Comparison of ENCODE assay signal across 1 cellular context in the genomic region with DNA sequence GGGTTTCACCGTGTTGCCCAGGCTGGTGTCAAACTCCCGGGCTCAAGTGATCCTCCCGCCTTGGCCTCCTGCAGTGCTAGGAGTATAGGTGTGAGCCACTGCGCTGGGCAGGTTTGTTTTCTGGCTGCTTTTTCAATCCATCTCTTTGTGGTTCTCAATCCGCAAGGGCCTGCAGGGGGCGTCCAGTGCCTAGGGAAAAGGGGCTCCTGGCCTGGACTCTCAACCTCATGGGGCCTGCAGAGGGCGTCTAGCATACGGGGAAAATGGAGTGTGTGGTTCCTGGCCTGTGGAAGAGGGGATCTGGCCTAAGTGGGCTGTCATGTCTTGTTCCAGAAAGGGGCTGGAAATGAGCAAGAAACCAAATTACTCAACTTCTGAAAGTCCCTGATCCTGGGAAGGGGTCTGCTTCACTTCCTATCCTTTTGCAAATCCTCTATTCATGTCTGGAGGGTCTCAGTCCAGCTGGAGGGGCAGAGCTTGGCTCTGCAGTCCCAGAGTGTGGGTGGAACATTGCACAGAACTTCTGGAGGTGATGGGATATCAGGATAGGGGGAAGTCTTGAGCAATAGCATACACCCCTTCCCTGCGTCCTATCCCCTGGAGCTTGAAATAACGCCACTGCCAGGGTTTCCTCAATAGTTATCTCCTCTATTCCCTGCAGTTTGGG.
A peak's percentile ranks its signal among the peaks of the same experiment; 100 is the strongest.
TF ChIP-seq lines count a peak whose summit lies in the region.

No MANE protein-coding gene starts in this region.

TF ChIP-seq in HepG2, 621 proteins besides CTCF, POLR2A, EP300 and RAD21 (continued from another document and continues in another):
- TF ChIP-seq ZBTB3 (CRISPR knock-in tag; IDR thresholded peaks at IDR 0.05; ENCODE audit: borderline replicate concordance, low read depth), result no peak
- TF ChIP-seq RORA (CRISPR knock-in tag; IDR thresholded peaks at IDR 0.05), result no peak
- TF ChIP-seq NR2F6 (IDR thresholded peaks at IDR 0.05), result no peak
- 0 out of 2 replicates have a peak, but pooled peaks have one; percentile 20 for TF ChIP-seq NR2F6 (CRISPR knock-in tag; IDR thresholded peaks at IDR 0.05)
- no peak for TF ChIP-seq HBP1 (CRISPR knock-in tag; IDR thresholded peaks at IDR 0.05; ENCODE audit: low read depth)
- TF ChIP-seq THAP9 (CRISPR knock-in tag; IDR thresholded peaks at IDR 0.05; ENCODE audit: borderline replicate concordance), result 0 out of 2 replicates have a peak, but pooled peaks have one; percentile 42
- TF ChIP-seq, protein P1, sequence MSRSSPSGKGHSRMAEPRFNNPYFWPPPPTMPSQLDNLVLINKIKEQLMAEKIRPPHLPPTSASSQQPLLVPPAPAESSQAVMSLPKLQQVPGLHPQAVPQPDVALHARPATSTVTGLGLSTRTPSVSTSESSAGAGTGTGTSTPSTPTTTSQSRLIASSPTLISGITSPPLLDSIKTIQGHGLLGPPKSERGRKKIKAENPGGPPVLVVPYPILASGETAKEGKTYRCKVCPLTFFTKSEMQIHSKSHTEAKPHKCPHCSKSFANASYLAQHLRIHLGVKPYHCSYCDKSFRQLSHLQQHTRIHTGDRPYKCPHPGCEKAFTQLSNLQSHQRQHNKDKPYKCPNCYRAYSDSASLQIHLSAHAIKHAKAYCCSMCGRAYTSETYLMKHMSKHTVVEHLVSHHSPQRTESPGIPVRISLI (CRISPR knock-in tag; IDR thresholded peaks at IDR 0.05; ENCODE audit: borderline replicate concordance), result no peak
- TF ChIP-seq MIXL1 (CRISPR knock-in tag; IDR thresholded peaks at IDR 0.05), result no peak
- no peak for TF ChIP-seq IRX3 (CRISPR knock-in tag; IDR thresholded peaks at IDR 0.05; ENCODE audit: borderline replicate concordance, low read depth)
- peak; percentile 46; the same call in 1 of the 2 replicates for TF ChIP-seq YEATS2 (CRISPR knock-in tag; IDR thresholded peaks at IDR 0.05; ENCODE audit: borderline replicate concordance)
- TF ChIP-seq MBD4 (IDR thresholded peaks at IDR 0.05; ENCODE audit: borderline replicate concordance, low read length), result no peak
- no peak for TF ChIP-seq RARG (CRISPR knock-in tag; IDR thresholded peaks at IDR 0.05; ENCODE audit: low read depth)
- no peak for TF ChIP-seq CERS6 (CRISPR knock-in tag; IDR thresholded peaks at IDR 0.05)
- TF ChIP-seq ZEB1 (IDR thresholded peaks at IDR 0.05; ENCODE audit: insufficient replicate concordance, low read depth), result no peak
- no peak for TF ChIP-seq ZNF460 (CRISPR knock-in tag; IDR thresholded peaks at IDR 0.05; ENCODE audit: borderline replicate concordance)
- no peak for TF ChIP-seq CHD4 (IDR thresholded peaks at IDR 0.05; ENCODE audit: borderline replicate concordance, low read length)
- TF ChIP-seq, protein P2, sequence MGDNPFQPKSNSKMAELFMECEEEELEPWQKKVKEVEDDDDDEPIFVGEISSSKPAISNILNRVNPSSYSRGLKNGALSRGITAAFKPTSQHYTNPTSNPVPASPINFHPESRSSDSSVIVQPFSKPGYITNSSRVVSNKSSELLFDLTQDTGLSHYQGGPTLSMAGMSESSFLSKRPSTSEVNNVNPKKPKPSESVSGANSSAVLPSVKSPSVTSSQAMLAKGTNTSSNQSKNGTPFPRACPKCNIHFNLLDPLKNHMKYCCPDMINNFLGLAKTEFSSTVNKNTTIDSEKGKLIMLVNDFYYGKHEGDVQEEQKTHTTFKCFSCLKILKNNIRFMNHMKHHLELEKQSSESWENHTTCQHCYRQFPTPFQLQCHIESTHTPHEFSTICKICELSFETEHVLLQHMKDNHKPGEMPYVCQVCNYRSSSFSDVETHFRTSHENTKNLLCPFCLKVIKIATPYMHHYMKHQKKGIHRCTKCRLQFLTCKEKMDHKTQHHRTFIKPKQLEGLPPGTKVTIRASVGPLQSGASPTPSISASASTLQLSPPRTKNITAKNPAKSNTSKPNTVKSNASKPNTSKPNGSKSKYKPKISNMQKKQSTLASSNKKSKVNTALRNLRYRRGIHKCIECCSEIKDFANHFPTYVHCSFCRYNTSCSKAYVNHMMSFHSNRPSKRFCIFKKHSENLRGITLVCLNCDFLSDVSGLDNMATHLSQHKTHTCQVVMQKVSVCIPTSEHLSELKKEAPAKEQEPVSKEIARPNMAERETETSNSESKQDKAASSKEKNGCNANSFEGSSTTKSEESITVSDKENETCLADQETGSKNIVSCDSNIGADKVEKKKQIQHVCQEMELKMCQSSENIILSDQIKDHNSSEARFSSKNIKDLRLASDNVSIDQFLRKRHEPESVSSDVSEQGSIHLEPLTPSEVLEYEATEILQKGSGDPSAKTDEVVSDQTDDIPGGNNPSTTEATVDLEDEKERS (CRISPR knock-in tag; IDR thresholded peaks at IDR 0.05), result peak; percentile 23; the same call in 1 of the 2 replicates
- TF ChIP-seq ZNF543 (CRISPR knock-in tag; IDR thresholded peaks at IDR 0.05), result no peak
- TF ChIP-seq ZNF350 (CRISPR knock-in tag; IDR thresholded peaks at IDR 0.05; ENCODE audit: borderline replicate concordance, low read depth), result peak; percentile 49; the same call in 1 of the 2 replicates
- TF ChIP-seq ZNF776 (CRISPR knock-in tag; IDR thresholded peaks at IDR 0.05), result no peak; the same call in 1 of the 2 replicates
- peak; percentile 59; the same call in 1 of the 2 replicates for TF ChIP-seq BRCA1 (CRISPR knock-in tag; IDR thresholded peaks at IDR 0.05)
- TF ChIP-seq NFKB2 (CRISPR knock-in tag; IDR thresholded peaks at IDR 0.05; ENCODE audit: borderline replicate concordance), result peak; percentile 73; the same call in 1 of the 2 replicates
- peak; percentile 23; the same call in 1 of the 2 replicates for TF ChIP-seq TARDBP (CRISPR knock-in tag; IDR thresholded peaks at IDR 0.05)
- no peak for TF ChIP-seq ZNF589 (CRISPR knock-in tag; conservative IDR thresholded peaks at IDR 0.05)
- TF ChIP-seq ZMYM4 (CRISPR knock-in tag; IDR thresholded peaks at IDR 0.05), result peak; percentile 46; the same call in 1 of the 2 replicates
- no peak for TF ChIP-seq SRSF4 (IDR thresholded peaks at IDR 0.05; ENCODE audit: low read depth, low read length, poor library complexity, severe bottlenecking)
- TF ChIP-seq SRF (IDR thresholded peaks at IDR 0.05; ENCODE audit: low read depth, low read length), result no peak
- TF ChIP-seq GABPB1 (CRISPR knock-in tag; IDR thresholded peaks at IDR 0.05), result no peak
- TF ChIP-seq LCORL (IDR thresholded peaks at IDR 0.05), result no peak
- 0 out of 2 replicates have a peak, but pooled peaks have one; percentile 29 for TF ChIP-seq LCORL (CRISPR knock-in tag; IDR thresholded peaks at IDR 0.05)
- TF ChIP-seq SOX13 (IDR thresholded peaks at IDR 0.05), result no peak
- 0 out of 4 replicates have a peak, but pooled peaks of 1 of the 2 experiments have one; percentile 16 for TF ChIP-seq SOX13 (CRISPR knock-in tag; conservative IDR thresholded peaks at IDR 0.05 in 1 of 2, IDR thresholded peaks at IDR 0.05 in 1 of 2)
- TF ChIP-seq, protein P3, sequence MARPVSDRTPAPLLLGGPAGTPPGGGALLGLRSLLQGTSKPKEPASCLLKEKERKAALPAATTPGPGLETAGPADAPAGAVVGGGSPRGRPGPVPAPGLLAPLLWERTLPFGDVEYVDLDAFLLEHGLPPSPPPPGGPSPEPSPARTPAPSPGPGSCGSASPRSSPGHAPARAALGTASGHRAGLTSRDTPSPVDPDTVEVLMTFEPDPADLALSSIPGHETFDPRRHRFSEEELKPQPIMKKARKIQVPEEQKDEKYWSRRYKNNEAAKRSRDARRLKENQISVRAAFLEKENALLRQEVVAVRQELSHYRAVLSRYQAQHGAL (CRISPR knock-in tag; IDR thresholded peaks at IDR 0.05; ENCODE audit: not compliant biosample characterization), result no peak
- no peak for TF ChIP-seq KMT2A (CRISPR knock-in tag; IDR thresholded peaks at IDR 0.05)
- TF ChIP-seq, protein P4, sequence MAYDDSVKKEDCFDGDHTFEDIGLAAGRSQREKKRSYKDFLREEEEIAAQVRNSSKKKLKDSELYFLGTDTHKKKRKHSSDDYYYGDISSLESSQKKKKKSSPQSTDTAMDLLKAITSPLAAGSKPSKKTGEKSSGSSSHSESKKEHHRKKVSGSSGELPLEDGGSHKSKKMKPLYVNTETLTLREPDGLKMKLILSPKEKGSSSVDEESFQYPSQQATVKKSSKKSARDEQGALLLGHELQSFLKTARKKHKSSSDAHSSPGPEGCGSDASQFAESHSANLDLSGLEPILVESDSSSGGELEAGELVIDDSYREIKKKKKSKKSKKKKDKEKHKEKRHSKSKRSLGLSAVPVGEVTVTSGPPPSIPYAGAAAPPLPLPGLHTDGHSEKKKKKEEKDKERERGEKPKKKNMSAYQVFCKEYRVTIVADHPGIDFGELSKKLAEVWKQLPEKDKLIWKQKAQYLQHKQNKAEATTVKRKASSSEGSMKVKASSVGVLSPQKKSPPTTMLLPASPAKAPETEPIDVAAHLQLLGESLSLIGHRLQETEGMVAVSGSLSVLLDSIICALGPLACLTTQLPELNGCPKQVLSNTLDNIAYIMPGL (CRISPR knock-in tag; IDR thresholded peaks at IDR 0.05; ENCODE audit: borderline replicate concordance in 1 of 2, low read depth in 1 of 2), result peak; percentile 81 to 84; a peak in 3 of 4 replicates
- peak; percentile 95 for TF ChIP-seq SMC3 (IDR thresholded peaks at IDR 0.05; ENCODE audit: low read length)
- TF ChIP-seq KDM1A (CRISPR knock-in tag; IDR thresholded peaks at IDR 0.05), result no peak
- no peak for TF ChIP-seq NR1H2 (CRISPR knock-in tag; IDR thresholded peaks at IDR 0.05; ENCODE audit: borderline replicate concordance, low read depth)
- TF ChIP-seq PHF8 (CRISPR knock-in tag; IDR thresholded peaks at IDR 0.05), result 0 out of 2 replicates have a peak, but pooled peaks have one; percentile 19
- TF ChIP-seq DMTF1 (CRISPR knock-in tag; IDR thresholded peaks at IDR 0.05), result no peak
- no peak for TF ChIP-seq ZNF264 (CRISPR knock-in tag; IDR thresholded peaks at IDR 0.05)
- TF ChIP-seq, protein P5, sequence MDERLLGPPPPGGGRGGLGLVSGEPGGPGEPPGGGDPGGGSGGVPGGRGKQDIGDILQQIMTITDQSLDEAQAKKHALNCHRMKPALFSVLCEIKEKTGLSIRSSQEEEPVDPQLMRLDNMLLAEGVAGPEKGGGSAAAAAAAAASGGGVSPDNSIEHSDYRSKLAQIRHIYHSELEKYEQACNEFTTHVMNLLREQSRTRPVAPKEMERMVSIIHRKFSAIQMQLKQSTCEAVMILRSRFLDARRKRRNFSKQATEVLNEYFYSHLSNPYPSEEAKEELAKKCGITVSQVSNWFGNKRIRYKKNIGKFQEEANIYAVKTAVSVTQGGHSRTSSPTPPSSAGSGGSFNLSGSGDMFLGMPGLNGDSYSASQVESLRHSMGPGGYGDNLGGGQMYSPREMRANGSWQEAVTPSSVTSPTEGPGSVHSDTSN (CRISPR knock-in tag; IDR thresholded peaks at IDR 0.05), result no peak
- TF ChIP-seq TBL1XR1 (IDR thresholded peaks at IDR 0.05; ENCODE audit: borderline replicate concordance, low read length, partially characterized antibody), result peak; percentile 41
- TF ChIP-seq EED (CRISPR knock-in tag; IDR thresholded peaks at IDR 0.05), result no peak
- TF ChIP-seq ZNF768 (CRISPR knock-in tag; IDR thresholded peaks at IDR 0.05), result 0 out of 2 replicates have a peak, but pooled peaks have one; percentile 17
- TF ChIP-seq FOSL1 (CRISPR knock-in tag; IDR thresholded peaks at IDR 0.05; ENCODE audit: borderline replicate concordance), result no peak
- TF ChIP-seq KDM2A (CRISPR knock-in tag; IDR thresholded peaks at IDR 0.05; ENCODE audit: borderline replicate concordance, low read depth), result peak; percentile 79
